Comparison of ENCODE assay signal across 25 cellular contexts in the genomic region with DNA sequence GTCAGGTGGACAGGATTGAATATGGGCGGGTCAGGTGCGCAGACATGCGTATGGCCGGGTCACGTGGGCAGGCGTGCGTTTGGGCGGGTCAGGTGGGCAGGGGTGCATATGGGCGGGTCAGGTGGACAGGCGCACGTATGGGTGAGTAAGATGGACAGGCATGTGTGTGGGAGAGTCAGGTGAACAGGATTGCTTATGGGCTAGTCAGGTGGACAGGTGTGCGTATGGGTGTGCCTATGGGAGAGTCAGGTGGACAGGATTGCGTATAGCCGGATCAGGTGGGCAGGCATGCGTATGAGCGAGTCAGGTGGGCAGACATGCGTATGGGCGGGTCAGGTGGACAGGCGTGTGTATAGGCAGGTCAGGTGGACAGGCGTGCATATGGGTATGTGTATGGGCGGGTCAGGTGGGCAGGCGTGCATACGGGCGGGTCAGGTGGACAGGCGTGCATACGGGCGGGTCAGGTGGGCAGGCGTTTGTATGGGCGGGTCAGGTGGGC. TPM values are rescaled to one million over a fixed set of nuclear protein-coding genes. Genes with fewer than 3 reads are reported as not detected.
DNase-seq lines count a peak whose midpoint lies in the region; ATAC-seq, FAIRE-seq and TF ChIP-seq lines count a peak whose summit lies in the region.
"Had no signal": no experiment of that assay in that cellular context is flagged by ENCODE, and none has a peak within 500 bp of the region (broad histone marks: within the 10 kb centered on the region; RNA-seq: fewer than 3 reads in every experiment).

No MANE protein-coding gene starts in this region.

- H3K9me3 ChIP-seq in H1 (ENCODE audit: insufficient read depth in 2 of 2, low read depth in 1 of 2, low read length in 1 of 2) (no peaks in the 10 kb centered on the region; a peak in 1 of 4 replicates), hepatocyte (ENCODE audit: low read depth) (no peaks in the 10 kb centered on the region)
- H3K9me3 ChIP-seq: thyroid gland had no signal

- no peak overlapping the region for H2BK5ac ChIP-seq in H1 (ENCODE audit: low read depth, low read length)

- POLR2A ChIA-PET in H1 (lab: Charles Lee; ENCODE audit: partially characterized antibody) (no interaction called here), WTC11 (lab: Charles Lee) (no interaction called here)
- POLR2A ChIA-PET in activated CD4-positive, alpha-beta T cell treated with anti-CD3 and anti-CD28 coated beads for 36 hours (lab: Charles Lee) = no interaction called here

- no peak for TF ChIP-seq EP300 in H1 (IDR thresholded peaks at IDR 0.05; ENCODE audit: borderline replicate concordance in 1 of 2, low read depth in 2 of 2, low read length in 2 of 2)

- no peak overlapping the region for H3K9ac ChIP-seq in H1 (replicated peaks in 1 of 4; ENCODE audit: extremely low read depth in 1 of 4, low read depth in 3 of 4, low read length in 3 of 4)
- H3K9ac ChIP-seq: KMS-11 had no signal

- FAIRE-seq in H1 (lab: Jason Lieb, UNC) = no peak
- FAIRE-seq: GM18507, H54 had no signal

- H4K20me1 ChIP-seq in H1 (replicated peaks in 1 of 2; ENCODE audit: control insufficient read depth in 1 of 2, insufficient read depth in 2 of 2, low read length in 2 of 2) (peaks cover 0 to 2% of the 10 kb centered on the region in 2 experiments), hepatocyte (ENCODE audit: insufficient read depth, poor library complexity, severe bottlenecking) (no peaks in the 10 kb centered on the region)

- H3K23ac ChIP-seq in H1 (ENCODE audit: insufficient read length) = no peak overlapping the region

- H4K8ac ChIP-seq in H1 (ENCODE audit: extremely low read depth, insufficient read depth, low read length) = no peak overlapping the region

- no peaks in the 10 kb centered on the region for H3K4me1 Mint-ChIP-seq in stimulated activated naive CD8-positive, alpha-beta T cell treated with anti-CD3 and anti-CD28 coated beads, Interleukin-15, amount 100 ng/mL, for 72 hours
- no peaks in the 10 kb centered on the region for H3K4me1 Mint-ChIP-seq in WTC11
- no peaks in the 10 kb centered on the region for H3K4me1 Mint-ChIP-seq in activated CD4-positive, alpha-beta T cell treated with anti-CD3 and anti-CD28 coated beads for 36 hours

- no peak overlapping the region for H4K5ac ChIP-seq in H1 (ENCODE audit: insufficient read length, low read depth, low read length)

- H3K9me2 ChIP-seq in hepatocyte (replicated peaks; ENCODE audit: insufficient read depth) = no peaks in the 10 kb centered on the region

- CTCF ChIA-PET in H1 (lab: Charles Lee; ENCODE audit: partially characterized antibody) (no interaction called here), WTC11 (lab: Charles Lee) (no interaction called here)
- CTCF ChIA-PET in activated CD4-positive, alpha-beta T cell treated with anti-CD3 and anti-CD28 coated beads for 36 hours (lab: Charles Lee) = no interaction called here

- H3K4ac ChIP-seq in H1 (replicated peaks; ENCODE audit: insufficient read length, low read depth, low read length) = no peak overlapping the region

- no peaks in the 10 kb centered on the region for H3K36me3 Mint-ChIP-seq in WTC11
- H3K36me3 Mint-ChIP-seq in activated CD4-positive, alpha-beta T cell treated with anti-CD3 and anti-CD28 coated beads for 36 hours (ENCODE audit: low read depth) = no peaks in the 10 kb centered on the region
- H3K36me3 Mint-ChIP-seq: CD8-positive, alpha-beta T cell had no signal

- intact Hi-C loops in activated CD4-positive, alpha-beta T cell treated with anti-CD3 and anti-CD28 coated beads for 36 hours (cut with DNase I, micrococcal nuclease) = no loop called here

- no peak overlapping the region for H3K4me3 ChIP-seq in H1 (ENCODE audit: extremely low read depth in 1 of 4, insufficient read depth in 2 of 4, low read depth in 3 of 4, low read length in 4 of 4)
- H3K4me3 ChIP-seq in hepatocyte = no peak overlapping the region
- H3K4me3 ChIP-seq: right atrium auricular region, SK-N-MC, thyroid gland had no signal

- H3K56ac ChIP-seq in H1 (replicated peaks; ENCODE audit: insufficient read length, low read depth, low read length) = no peak overlapping the region

- TF ChIP-seq CTCF in H1 (IDR thresholded peaks at IDR 0.05; ENCODE audit: control extremely low read depth in 1 of 3, insufficient read depth in 1 of 3, low read depth in 1 of 3, low read length in 3 of 3) = no peak
- TF ChIP-seq CTCF in omental fat pad (IDR thresholded peaks at IDR 0.05) = no peak
- TF ChIP-seq CTCF in WTC11 (IDR thresholded peaks at IDR 0.05) = no peak
- no peak for TF ChIP-seq CTCF in hepatocyte (IDR thresholded peaks at IDR 0.05; ENCODE audit: poor library complexity)

- H3K4me3 Mint-ChIP-seq in stimulated activated naive CD8-positive, alpha-beta T cell treated with anti-CD3 and anti-CD28 coated beads, Interleukin-15, amount 100 ng/mL, for 72 hours = no peak overlapping the region
- no peak overlapping the region for H3K4me3 Mint-ChIP-seq in WTC11
- H3K4me3 Mint-ChIP-seq in activated CD4-positive, alpha-beta T cell treated with anti-CD3 and anti-CD28 coated beads for 36 hours = no peak overlapping the region
- H3K4me3 Mint-ChIP-seq: CD8-positive, alpha-beta T cell; nephron progenitor cell had no signal

- H2AK5ac ChIP-seq in H1 (ENCODE audit: low read depth, low read length) = no peak overlapping the region

- H3K4me2 ChIP-seq in H1 (ENCODE audit: insufficient read depth in 1 of 2, low read depth in 2 of 2, low read length in 2 of 2) (no peak overlapping the region), hepatocyte (no peak overlapping the region)
- H3K4me2 ChIP-seq: KMS-11 had no signal

- H2BK12ac ChIP-seq in H1 (ENCODE audit: low read depth, low read length) = no peak overlapping the region

- H3K36me3 ChIP-seq in H1 (ENCODE audit: control insufficient read depth in 2 of 4, insufficient read depth in 4 of 4, low read length in 3 of 4) (no peaks in the 10 kb centered on the region), hepatocyte (replicated peaks; ENCODE audit: insufficient read depth, low read depth) (no peaks in the 10 kb centered on the region)
- H3K36me3 ChIP-seq: right atrium auricular region, thyroid gland had no signal

- no peak for TF ChIP-seq POLR2A in H1 (IDR thresholded peaks at IDR 0.05; ENCODE audit: control extremely low read depth in 1 of 2, low read depth in 2 of 2, low read length in 2 of 2)

- H3K79me2 ChIP-seq in H1 (ENCODE audit: control insufficient read depth in 1 of 2, insufficient read depth in 2 of 2, low read length in 2 of 2) (no peaks in the 10 kb centered on the region), hepatocyte (no peaks in the 10 kb centered on the region)

- H3K27ac Mint-ChIP-seq in stimulated activated naive CD8-positive, alpha-beta T cell treated with anti-CD3 and anti-CD28 coated beads, Interleukin-15, amount 100 ng/mL, for 72 hours = no peak overlapping the region
- H3K27ac Mint-ChIP-seq in WTC11 = no peak overlapping the region
- H3K27ac Mint-ChIP-seq in activated CD4-positive, alpha-beta T cell treated with anti-CD3 and anti-CD28 coated beads for 36 hours = no peak overlapping the region
- H3K27ac Mint-ChIP-seq: CD8-positive, alpha-beta T cell; nephron progenitor cell had no signal

- WGBS in H1 (ENCODE audit: extremely low coverage in 1 of 2, insufficient coverage in 1 of 2, insufficient read length in 1 of 2, insufficient replicate concordance in 2 of 2, low coverage in 1 of 2, low lambda C conversion rate in 2 of 2, missing lambda C conversion rate in 1 of 2), 2 experiments = 86% methylated on average over 29 of the region's 29 CpGs; no CpG with 5 or more reads in 1 of the 2 experiments
- WGBS in hepatocyte (ENCODE audit: low lambda C conversion rate, missing lambda C conversion rate) = 94% methylated on average over 29 of the region's 29 CpGs

- H3K79me1 ChIP-seq in H1 (ENCODE audit: low read depth, low read length) = no peaks in the 10 kb centered on the region

- H3K27ac ChIP-seq in H1 (ENCODE audit: low read depth, low read length) = no peak overlapping the region
- H3K27ac ChIP-seq in hepatocyte = no peak overlapping the region
- H3K27ac ChIP-seq: KMS-11, right atrium auricular region, SK-N-MC, thyroid gland had no signal

- H3K4me1 ChIP-seq in H1 (replicated peaks in 1 of 4; ENCODE audit: control insufficient read depth in 3 of 4, insufficient read depth in 4 of 4, low read length in 3 of 4) (no peaks in the 10 kb centered on the region), hepatocyte (ENCODE audit: insufficient read depth) (peaks cover 6% of the 10 kb centered on the region)

- H2BK120ac ChIP-seq in H1 (replicated peaks; ENCODE audit: low read depth, low read length) = no peak overlapping the region

- H3K23me2 ChIP-seq in H1 (ENCODE audit: low read depth, low read length) = peaks cover 3% of the 10 kb centered on the region; the same call in 1 of the 2 replicates

- no peak for TF ChIP-seq RAD21 in H1 (IDR thresholded peaks at IDR 0.05 in 1 of 2, conservative IDR thresholded peaks at IDR 0.05 in 1 of 2; ENCODE audit: low read depth in 2 of 2, low read length in 2 of 2)

- H3K9me3 Mint-ChIP-seq in stimulated activated naive CD8-positive, alpha-beta T cell treated with anti-CD3 and anti-CD28 coated beads, Interleukin-15, amount 100 ng/mL, for 72 hours = peaks cover 0 to 5% of the 10 kb centered on the region in 2 donors
- H3K9me3 Mint-ChIP-seq in WTC11 = no peaks in the 10 kb centered on the region
- H3K9me3 Mint-ChIP-seq in activated CD4-positive, alpha-beta T cell treated with anti-CD3 and anti-CD28 coated beads for 36 hours (ENCODE audit: low read depth) = peaks cover 2% of the 10 kb centered on the region

- 0 out of 2 replicates have a peak overlapping the region, but pooled peaks have one; percentile 31 for H2BK15ac ChIP-seq in H1 (ENCODE audit: low read length)

- ATAC-seq in stimulated activated naive CD8-positive, alpha-beta T cell treated with anti-CD3 and anti-CD28 coated beads, Interleukin-15, amount 100 ng/mL, for 72 hours = peak; percentile 38
- no peak for ATAC-seq in stimulated activated naive CD8-positive, alpha-beta T cell treated with anti-CD3 and anti-CD28 coated beads, Interleukin-15, Interleukin-2, amounts not matched to agents 100 U/mL and 50 U/mL, for 24 hours
- ATAC-seq in omental fat pad (ENCODE audit: low FRiP score) (peak; percentile 30), WTC11 (no peak)
- no peak for ATAC-seq in activated CD4-positive, alpha-beta T cell treated with anti-CD3 and anti-CD28 coated beads for 36 hours
- ATAC-seq: CD8-positive, alpha-beta T cell had no signal

- H3K18ac ChIP-seq in H1 (ENCODE audit: extremely low read depth, low read length) = no peak overlapping the region

- H3K27me3 Mint-ChIP-seq in stimulated activated naive CD8-positive, alpha-beta T cell treated with anti-CD3 and anti-CD28 coated beads, Interleukin-15, amount 100 ng/mL, for 72 hours = peaks cover 5% of the 10 kb centered on the region
- no peaks in the 10 kb centered on the region for H3K27me3 Mint-ChIP-seq in WTC11 (ENCODE audit: low read depth)
- no peaks in the 10 kb centered on the region for H3K27me3 Mint-ChIP-seq in activated CD4-positive, alpha-beta T cell treated with anti-CD3 and anti-CD28 coated beads for 36 hours

- no peak overlapping the region for H4K91ac ChIP-seq in H1 (replicated peaks; ENCODE audit: insufficient read length, low read length)

- H2BK20ac ChIP-seq in H1 (ENCODE audit: low read length) = no peak overlapping the region

- DNase-seq in stimulated activated naive CD8-positive, alpha-beta T cell treated with anti-CD3 and anti-CD28 coated beads, Interleukin-15, amount 100 ng/mL, for 72 hours = no peak
- no peak for DNase-seq in stimulated activated naive CD8-positive, alpha-beta T cell treated with anti-CD3 and anti-CD28 coated beads, Interleukin-15, Interleukin-2, amounts not matched to agents 100 U/mL and 50 U/mL, for 24 hours
- DNase-seq in H1 (ENCODE audit: low read depth in 1 of 2, low spot score in 2 of 2) (no peak), omental fat pad (ENCODE audit: low spot score) (no peak), WTC11 (ENCODE audit: low spot score) (no peak), hepatocyte (ENCODE audit: low spot score) (no peak), activated gamma-delta T cell treated with Interleukin-2 at 50 U/mL for 16 hours (no peak)
- DNase-seq in activated CD4-positive, alpha-beta T cell treated with anti-CD3 and anti-CD28 coated beads for 36 hours = no peak
- DNase-seq: activated CD4-positive, alpha-beta T cell treated with anti-CD3 and anti-CD28 coated beads, Interleukin-2, amount 50 U/mL, for 4 hours; activated CD4-positive, CD25-positive, alpha-beta regulatory T cell; activated naive CD4-positive, alpha-beta T cell; activated T-cell treated with anti-CD3 and anti-CD28 coated beads, Interleukin-2, amount 50 U/mL, for 48 hours; CD8-positive, alpha-beta T cell; hippocampal formation; NCI-H1417 treated with DMSO at 0.1 percent for 48 hours; NCI-H446 treated with DMSO at 0.1 percent for 48 hours; NCI-H82; nephron progenitor cell; stimulated activated CD8-positive, alpha-beta memory T cell treated with anti-CD3 and anti-CD28 coated beads, Interleukin-4, amount 100 ng/mL, for 48 hours; thyroid gland had no signal

- no peak overlapping the region for H3K14ac ChIP-seq in H1 (ENCODE audit: insufficient read length)

- H3K27me3 ChIP-seq in H1 (replicated peaks in 1 of 4; ENCODE audit: control insufficient read depth in 3 of 4, extremely low read depth in 1 of 4, insufficient read depth in 3 of 4, low read length in 3 of 4) (no peaks in the 10 kb centered on the region), hepatocyte (no peaks in the 10 kb centered on the region)
- H3K27me3 ChIP-seq: right atrium auricular region, thyroid gland had no signal

- no peak overlapping the region for H2AFZ ChIP-seq in H1 (ENCODE audit: low read length)
- no peak overlapping the region for H2AFZ ChIP-seq in hepatocyte

RNA-seq across cellular contexts. Expression of a gene that starts 30.3 kb away (rescaled TPM):
- total RNA-seq in H1 (2021; fragmentation: NEBNext Ultra II Directional; extraction: Animal tissue kit (Norgen Biotek cat#: 25700)) = 4.6 and 6.4 TPM in 2 replicates
- 8.6 and 10.1 TPM in 2 replicates for polyA plus RNA-seq in H1 (2011; rRNA removed)
- 8.1 TPM for polyA plus RNA-seq in H1 (2011; cell fraction: cytosol; rRNA removed)
- polyA plus RNA-seq in H1 (2011; cell fraction: nucleus; rRNA removed) = 7.3 TPM
- polyA plus RNA-seq in H1 (2012, experiment 1 of 2) = 4.5 to 8.2 TPM (median 5.7 TPM) in 4 replicates
- 1.9 TPM for polyA plus RNA-seq in H1 (2012, experiment 2 of 2)
- 3.8 TPM for polyA plus RNA-seq in H1 (2013, experiment 1 of 2)
- 4.2 TPM for polyA plus RNA-seq in H1 (2013, experiment 2 of 2)
- polyA minus RNA-seq in H1 (2011; rRNA and poly(A)+ RNA removed) = 23.2 and 30.8 TPM in 2 replicates
- polyA minus RNA-seq in H1 (2011; cell fraction: cytosol; rRNA and poly(A)+ RNA removed) = 7.7 TPM
- 7.2 TPM for polyA minus RNA-seq in H1 (2011; cell fraction: nucleus; rRNA and poly(A)+ RNA removed)
- 10 to 100 TPM; 35.8 to 63.6 (median 37.3) TPM for total RNA-seq in omental fat pad
- total RNA-seq in WTC11 (2021) = 8.8 to 14.4 TPM (median 13.7 TPM) in 3 replicates
- total RNA-seq in hepatocyte = 8.6 and 11.3 TPM in 2 replicates
- 7.7 and 10.2 TPM in 2 replicates for polyA plus RNA-seq in hepatocyte
- 1 to 10 TPM; 4.2 to 4.5 TPM for total RNA-seq in activated CD4-positive, alpha-beta T cell treated with anti-CD3 and anti-CD28 coated beads for 36 hours

Comparison
In these comparisons a context has a peak if more than half of its experiments do, and no peak if none do; other contexts are left out.
1. ATAC-seq: peak in stimulated activated naive CD8-positive, alpha-beta T cell treated with anti-CD3 and anti-CD28 coated beads, Interleukin-15, amount 100 ng/mL, for 72 hours (single experiment) and omental fat pad (single experiment); none in stimulated activated naive CD8-positive, alpha-beta T cell treated with anti-CD3 and anti-CD28 coated beads, Interleukin-15, Interleukin-2, amounts not matched to agents 100 U/mL and 50 U/mL, for 24 hours (single experiment), WTC11 (single experiment) and activated CD4-positive, alpha-beta T cell treated with anti-CD3 and anti-CD28 coated beads for 36 hours (single experiment).